9 cellular contexts compared by ENCODE assay signal in the genomic region with DNA sequence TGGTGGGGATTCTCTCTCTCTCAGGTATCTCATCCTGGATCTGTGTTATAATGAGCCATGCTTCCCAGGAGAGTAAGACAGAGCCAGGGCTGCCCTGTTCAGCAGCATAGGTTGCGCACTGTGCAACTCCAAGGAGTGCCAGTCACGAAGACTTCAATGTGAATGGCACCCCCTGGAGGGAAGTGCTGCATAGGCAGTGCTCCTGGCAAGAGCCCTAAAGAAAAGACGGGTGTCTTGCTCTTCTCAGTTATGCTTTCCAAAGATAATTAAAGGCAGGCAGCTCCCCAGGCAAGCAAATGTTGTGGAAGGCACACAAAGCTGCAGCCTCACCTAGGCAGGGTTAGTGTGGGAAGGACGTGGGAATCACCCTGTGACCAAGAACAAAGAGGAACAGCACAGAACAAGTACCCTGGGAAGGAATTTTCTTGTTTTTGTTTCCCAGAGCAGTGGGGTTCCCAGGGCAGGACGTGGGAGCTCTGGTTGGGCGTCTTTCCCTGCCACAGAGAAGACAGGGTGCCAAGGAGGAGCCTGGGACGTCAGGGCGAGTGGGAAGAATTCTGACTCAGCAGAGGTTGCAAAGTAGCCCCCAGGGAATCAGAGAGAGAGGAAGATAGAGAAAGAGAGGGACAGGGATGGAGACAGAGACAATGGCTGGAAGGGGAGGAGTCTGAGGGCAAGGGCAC.
A peak's percentile ranks its signal among the peaks of the same experiment; 100 is the strongest.
DNase-seq lines count a peak whose midpoint lies in the region; ATAC-seq and TF ChIP-seq lines count a peak whose summit lies in the region.
"Had no signal": no experiment of that assay in that cellular context is flagged by ENCODE, and none has a peak within 500 bp of the region (broad histone marks: within the 10 kb centered on the region; RNA-seq: fewer than 3 reads in every experiment).

No MANE protein-coding gene starts in this region.

- ATAC-seq in GM19467 (IDR thresholded peaks at IDR 0.05; ENCODE audit: unreplicated experiment) (no peak), HG03354 (IDR thresholded peaks at IDR 0.05; ENCODE audit: poor library complexity, severe bottlenecking, unreplicated experiment) (no peak), Right ventricle myocardium superior (ENCODE audit: poor library complexity) (no peak)

- H3K4me2 ChIP-seq in BLaER1 = peak overlapping the region; percentile 89

- H3K36me3 ChIP-seq in BLaER1 = no peaks in the 10 kb centered on the region
- H3K36me3 ChIP-seq: thoracic aorta had no signal

- H3K4me1 ChIP-seq in BLaER1 = peaks cover 70% of the 10 kb centered on the region

- peak; percentile 70 for TF ChIP-seq CTCF in VCaP (conservative IDR thresholded peaks at IDR 0.05)

- intact Hi-C loops in Right ventricle myocardium superior (cut with DNase I) = no loop called here

- no peak overlapping the region for H3K9ac ChIP-seq in BLaER1

- DNase-seq in H4 (ENCODE audit: low spot score) (peak; percentile 55), islet precursor cell (peak; percentile 48), DMS114 treated with DMSO at 0.1 percent for 48 hours (lab: John Stamatoyannopoulos, UW; ENCODE audit: unreplicated experiment) (no peak), Right ventricle myocardium superior (no peak)

- no peaks in the 10 kb centered on the region for H3K9me3 ChIP-seq in BLaER1
- H3K9me3 ChIP-seq: thoracic aorta had no signal

- no peaks in the 10 kb centered on the region for H3K27me3 ChIP-seq in BLaER1

- H4K20me1 ChIP-seq in BLaER1 = no peaks in the 10 kb centered on the region

- no peak overlapping the region for H3K27ac ChIP-seq in BLaER1
- no peak overlapping the region for H3K27ac ChIP-seq in VCaP
- H3K27ac ChIP-seq: thoracic aorta had no signal

- no peak overlapping the region for H3K4me3 ChIP-seq in BLaER1
- H3K4me3 ChIP-seq: thoracic aorta had no signal

Comparison
In these comparisons a context has a peak if more than half of its experiments do, and no peak if none do; other contexts are left out.
1. DNase-seq: peak in H4 (single experiment) and islet precursor cell (single experiment); none in DMS114 treated with DMSO at 0.1 percent for 48 hours (single experiment) and Right ventricle myocardium superior (single experiment).